ENCODE assay signal across 8 cellular contexts in the genomic region with DNA sequence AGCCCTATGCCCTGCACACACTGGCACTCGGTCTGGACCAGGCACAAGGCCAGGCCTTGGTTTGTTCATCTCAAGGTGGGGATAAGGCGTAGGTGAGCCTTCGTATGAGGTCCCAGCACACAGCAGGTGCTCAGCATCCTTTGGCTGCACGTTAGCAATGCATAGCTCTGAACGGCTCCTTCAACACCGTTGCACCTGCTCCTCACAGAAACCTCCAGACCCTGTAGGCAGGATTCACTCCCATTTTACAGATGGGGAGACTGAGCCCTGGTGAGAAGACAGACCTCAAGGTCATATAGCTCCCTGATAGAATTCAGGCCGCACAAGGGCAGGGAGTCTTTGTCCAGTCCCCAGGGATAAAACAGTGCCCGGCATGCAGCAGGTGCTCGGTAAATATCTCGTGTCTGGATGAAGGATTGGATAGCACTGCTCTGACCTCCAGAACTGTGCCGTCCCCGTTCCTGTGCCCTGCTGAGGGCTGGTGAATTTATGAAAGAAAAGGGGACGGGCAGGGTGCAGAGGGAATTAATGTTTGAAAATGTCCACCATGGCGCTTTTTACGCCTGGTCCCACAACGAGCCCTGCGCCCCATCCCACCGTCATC. TPM values are rescaled to one million over a fixed set of nuclear protein-coding genes. Genes with fewer than 3 reads are reported as not detected.
DNase-seq lines count a peak whose midpoint lies in the region; ATAC-seq and TF ChIP-seq lines count a peak whose summit lies in the region.

No MANE protein-coding gene starts in this region.

- no peak for TF ChIP-seq POLR2A in erythroblast (IDR thresholded peaks at IDR 0.05; ENCODE audit: low read length)

- no peak for ATAC-seq in activated T-cell treated with anti-CD3 and anti-CD28 coated beads, Interleukin-2, amount 50 U/mL, for 72 hours (replicated peaks in 1 of 2)
- no peak for ATAC-seq in activated T-cell treated with anti-CD3 and anti-CD28 coated beads, Interleukin-2, amount 50 U/mL, for 4 hours
- no peak for ATAC-seq in effector memory CD8-positive, alpha-beta T cell (replicated peaks)
- ATAC-seq in naive B cell (ENCODE audit: low read depth in 2 of 2): no peak

- no peaks in the 10 kb centered on the region for H3K36me3 Mint-ChIP-seq in activated T-cell treated with anti-CD3 and anti-CD28 coated beads, Interleukin-2, amount 50 U/mL, for 72 hours (ENCODE audit: insufficient read depth in 2 of 2)
- no peaks in the 10 kb centered on the region for H3K36me3 Mint-ChIP-seq in activated T-cell treated with anti-CD3 and anti-CD28 coated beads, Interleukin-2, amount 50 U/mL, for 4 hours (ENCODE audit: insufficient read depth)
- H3K36me3 Mint-ChIP-seq in effector memory CD8-positive, alpha-beta T cell (ENCODE audit: insufficient read depth): no peaks in the 10 kb centered on the region
- H3K36me3 Mint-ChIP-seq in naive B cell (peaks cover 0 to 8% of the 10 kb centered on the region in 2 donors), type B pancreatic cell (no peaks in the 10 kb centered on the region)

- H3K27me3 Mint-ChIP-seq in activated T-cell treated with anti-CD3 and anti-CD28 coated beads, Interleukin-2, amount 50 U/mL, for 72 hours (ENCODE audit: low read depth): peaks cover 55% of the 10 kb centered on the region
- H3K27me3 Mint-ChIP-seq in activated T-cell treated with anti-CD3 and anti-CD28 coated beads, Interleukin-2, amount 50 U/mL, for 4 hours (ENCODE audit: low read depth): peaks cover 55% of the 10 kb centered on the region
- peaks cover 64 to 77% of the 10 kb centered on the region in 2 donors for H3K27me3 Mint-ChIP-seq in effector memory CD8-positive, alpha-beta T cell
- H3K27me3 Mint-ChIP-seq in naive B cell: peaks cover 30 to 65% (median 63%) of the 10 kb centered on the region in 3 donors
- peaks cover 82% of the 10 kb centered on the region for H3K27me3 Mint-ChIP-seq in type B pancreatic cell

- H3K9me3 Mint-ChIP-seq in activated T-cell treated with anti-CD3 and anti-CD28 coated beads, Interleukin-2, amount 50 U/mL, for 72 hours: no peaks in the 10 kb centered on the region
- no peaks in the 10 kb centered on the region for H3K9me3 Mint-ChIP-seq in activated T-cell treated with anti-CD3 and anti-CD28 coated beads, Interleukin-2, amount 50 U/mL, for 4 hours
- H3K9me3 Mint-ChIP-seq in effector memory CD8-positive, alpha-beta T cell: no peaks in the 10 kb centered on the region
- H3K9me3 Mint-ChIP-seq in naive B cell: peaks cover 0 to 3% (median 1%) of the 10 kb centered on the region in 7 donors
- H3K9me3 Mint-ChIP-seq in type B pancreatic cell: no peaks in the 10 kb centered on the region

- no peak for DNase-seq in activated T-cell treated with anti-CD3 and anti-CD28 coated beads, Interleukin-2, amount 50 U/mL, for 72 hours
- no peak for DNase-seq in activated T-cell treated with anti-CD3 and anti-CD28 coated beads, Interleukin-2, amount 50 U/mL, for 4 hours
- DNase-seq in effector memory CD8-positive, alpha-beta T cell: no peak
- DNase-seq in naive B cell (no peak), type B pancreatic cell (ENCODE audit: extremely low spot score, unreplicated experiment) (peak; percentile 27), OCI-M2 (lab: John Stamatoyannopoulos, UW; ENCODE audit: unreplicated experiment) (no peak), GOT3 (lab: John Stamatoyannopoulos, UW) (no peak), erythroblast (lab: John Stamatoyannopoulos, UW) (no peak)

- H3K4me1 Mint-ChIP-seq in activated T-cell treated with anti-CD3 and anti-CD28 coated beads, Interleukin-2, amount 50 U/mL, for 72 hours (ENCODE audit: low read depth): no peaks in the 10 kb centered on the region
- H3K4me1 Mint-ChIP-seq in activated T-cell treated with anti-CD3 and anti-CD28 coated beads, Interleukin-2, amount 50 U/mL, for 4 hours (ENCODE audit: low read depth): peaks cover 7% of the 10 kb centered on the region
- H3K4me1 Mint-ChIP-seq in effector memory CD8-positive, alpha-beta T cell (ENCODE audit: low read depth in 2 of 2): peaks cover 0 to 3% of the 10 kb centered on the region in 2 donors
- H3K4me1 Mint-ChIP-seq in naive B cell (peaks cover 0 to 11% (median 0%) of the 10 kb centered on the region in 3 donors), type B pancreatic cell (ENCODE audit: unreplicated experiment) (no peaks in the 10 kb centered on the region)

- TF ChIP-seq CTCF in type B pancreatic cell (conservative IDR thresholded peaks at IDR 0.05): no peak

- H3K4me3 Mint-ChIP-seq in activated T-cell treated with anti-CD3 and anti-CD28 coated beads, Interleukin-2, amount 50 U/mL, for 72 hours: peak overlapping the region; percentile 48 to 52
- H3K4me3 Mint-ChIP-seq in activated T-cell treated with anti-CD3 and anti-CD28 coated beads, Interleukin-2, amount 50 U/mL, for 4 hours: no peak overlapping the region
- H3K4me3 Mint-ChIP-seq in effector memory CD8-positive, alpha-beta T cell: peak overlapping the region; percentile 55 to 62
- H3K4me3 Mint-ChIP-seq in naive B cell: peak overlapping the region in 5 of 8 donors; percentile 4 to 77 (median 51)
- peak overlapping the region; percentile 81 for H3K4me3 Mint-ChIP-seq in type B pancreatic cell

- H3K27ac Mint-ChIP-seq in activated T-cell treated with anti-CD3 and anti-CD28 coated beads, Interleukin-2, amount 50 U/mL, for 72 hours: no peak overlapping the region
- H3K27ac Mint-ChIP-seq in effector memory CD8-positive, alpha-beta T cell: peak overlapping the region in 1 of 2 donors; percentile 32
- H3K27ac Mint-ChIP-seq in naive B cell (no peak overlapping the region), type B pancreatic cell (no peak overlapping the region)

RNA-seq across cellular contexts. Expression of gene PPP2R2C, which starts 2.4 kb away (rescaled TPM):
- not detected for total RNA-seq in activated T-cell treated with anti-CD3 and anti-CD28 coated beads, Interleukin-2, amount 50 U/mL, for 72 hours
- not detected for total RNA-seq in activated T-cell treated with anti-CD3 and anti-CD28 coated beads, Interleukin-2, amount 50 U/mL, for 4 hours
- not detected for polyA plus RNA-seq in naive B cell (ENCODE audit: low read depth in 6 of 6)
- total RNA-seq in type B pancreatic cell (ENCODE audit: low replicate concordance): 10.8 and 52.6 TPM in 2 replicates

Comparison
In these comparisons a context has a peak if more than half of its experiments do, and no peak if none do; other contexts are left out.
1. RNA of gene PPP2R2C, which starts 2.4 kb away (total RNA-seq): 10.8 to 52.6 TPM in type B pancreatic cell; not detected in activated T-cell treated with anti-CD3 and anti-CD28 coated beads, Interleukin-2, amount 50 U/mL, for 72 hours and not detected in activated T-cell treated with anti-CD3 and anti-CD28 coated beads, Interleukin-2, amount 50 U/mL, for 4 hours; every median in the first group is over 10 times any median in the second.